In genomic region chr3:165805834-165806561, GRCh38 we compare ENCODE assay signal across 12 cellular contexts. TPM values are rescaled to one million over a fixed set of nuclear protein-coding genes. Genes with fewer than 3 reads are reported as not detected.
DNase-seq lines count a peak whose midpoint lies in the region; ATAC-seq and TF ChIP-seq lines count a peak whose summit lies in the region.
"Had no signal": no experiment of that assay in that cellular context is flagged by ENCODE, and none has a peak within 500 bp of the region (broad histone marks: within the 10 kb centered on the region; RNA-seq: fewer than 3 reads in every experiment).

No MANE protein-coding gene starts in this region.

- H3K36me3 Mint-ChIP-seq in natural killer cell treated with Interleukin-12 subunit alpha and Interleukin-12 subunit beta and Interleukin-15 and Interleukin-18, amount 100 ng/mL, for 72 hours = no peaks in the 10 kb centered on the region
- H3K36me3 Mint-ChIP-seq: naive B cell had no signal

- H3K9ac ChIP-seq in mammary epithelial cell (ENCODE audit: insufficient read depth, low read length) = no peak overlapping the region
- H3K9ac ChIP-seq: BLaER1 treated with 17β-estradiol and CSF1 and Interleukin-3, amounts not matched to agents 10 nM and 100 nM had no signal

- H3K4me2 ChIP-seq in mammary epithelial cell (ENCODE audit: insufficient read depth, low read depth, low read length) = peak overlapping the region; percentile 49
- H3K4me2 ChIP-seq: BLaER1 treated with 17β-estradiol and CSF1 and Interleukin-3, amounts not matched to agents 10 nM and 100 nM had no signal

- BruUV-seq in mammary epithelial cell (replicated peaks; lab: Mats Ljungman, UMichigan) = no TSS peak

- no peak for DNase-seq in BE2C
- DNase-seq in mammary epithelial cell = no peak
- no peak for DNase-seq in HuH-7.5 (ENCODE audit: low spot score)
- no peak for DNase-seq in NCI-H187 (lab: John Stamatoyannopoulos, UW)
- no peak for DNase-seq in natural killer cell treated with Interleukin-12 subunit alpha and Interleukin-12 subunit beta and Interleukin-15 and Interleukin-18, amount 100 ng/mL, for 72 hours (ENCODE audit: low spot score)
- DNase-seq in foreskin melanocyte = no peak
- DNase-seq: activated T-cell treated with anti-CD3 and anti-CD28 coated beads, Interleukin-2, amount 50 U/mL, for 4 hours; naive B cell had no signal

- no peak overlapping the region for H3K27ac ChIP-seq in mammary epithelial cell (ENCODE audit: insufficient read depth, low read depth, low read length)
- H3K27ac ChIP-seq: BLaER1 treated with 17β-estradiol and CSF1 and Interleukin-3, amounts not matched to agents 10 nM and 100 nM; epithelial cell of prostate had no signal

- H4K20me1 ChIP-seq in mammary epithelial cell (ENCODE audit: insufficient read depth, low read length) = no peaks in the 10 kb centered on the region
- H4K20me1 ChIP-seq: BLaER1 treated with 17β-estradiol and CSF1 and Interleukin-3, amounts not matched to agents 10 nM and 100 nM had no signal

- H3K36me3 ChIP-seq in BE2C = no peaks in the 10 kb centered on the region
- no peaks in the 10 kb centered on the region for H3K36me3 ChIP-seq in mammary epithelial cell (ENCODE audit: insufficient read depth, low read length)
- H3K36me3 ChIP-seq: BLaER1 treated with 17β-estradiol and CSF1 and Interleukin-3, amounts not matched to agents 10 nM and 100 nM had no signal

- H3K4me1 ChIP-seq in BE2C = peaks cover 22% of the 10 kb centered on the region
- H3K4me1 ChIP-seq in mammary epithelial cell (ENCODE audit: insufficient read depth, low read length) = no peaks in the 10 kb centered on the region
- H3K4me1 ChIP-seq: BLaER1 treated with 17β-estradiol and CSF1 and Interleukin-3, amounts not matched to agents 10 nM and 100 nM had no signal

- H3K4me3 Mint-ChIP-seq in natural killer cell treated with Interleukin-12 subunit alpha and Interleukin-12 subunit beta and Interleukin-15 and Interleukin-18, amount 100 ng/mL, for 72 hours = no peak overlapping the region
- H3K4me3 Mint-ChIP-seq: activated T-cell treated with anti-CD3 and anti-CD28 coated beads, Interleukin-2, amount 50 U/mL, for 4 hours; naive B cell had no signal

- dilution Hi-C loops in mammary epithelial cell (cut with HindIII; ENCODE audit: low sequenced_read_pairs) = loop anchor here (5.0 kb wide), 1 partner anchor 49 kb away; no protein-coding TSS in a partner anchor

- H3K4me1 Mint-ChIP-seq in natural killer cell treated with Interleukin-12 subunit alpha and Interleukin-12 subunit beta and Interleukin-15 and Interleukin-18, amount 100 ng/mL, for 72 hours (ENCODE audit: low read depth in 2 of 2) = no peaks in the 10 kb centered on the region
- H3K4me1 Mint-ChIP-seq: naive B cell had no signal

- H3K4me3 ChIP-seq in BE2C (ENCODE audit: low read depth, low read length) (peak overlapping the region; percentile 11; the same call in 1 of the 2 replicates), mammary epithelial cell (replicated peaks in 1 of 3; ENCODE audit: insufficient read depth in 1 of 3, low read depth in 2 of 3, low read length in 3 of 3) (peak overlapping the region in 1 of 3 experiments; percentile 13)
- H3K4me3 ChIP-seq: BLaER1 treated with 17β-estradiol and CSF1 and Interleukin-3, amounts not matched to agents 10 nM and 100 nM had no signal

- 58% methylated on average over 5 of the region's 5 CpGs for WGBS in mammary epithelial cell (ENCODE audit: low coverage, missing lambda C conversion rate)

- peak; percentile 48 for ATAC-seq in GM19468 (IDR thresholded peaks at IDR 0.05; ENCODE audit: extremely low read depth, unreplicated experiment)
- peak; percentile 85 for ATAC-seq in HG03175 (IDR thresholded peaks at IDR 0.05; ENCODE audit: unreplicated experiment)
- no peak for ATAC-seq in natural killer cell treated with Interleukin-12 subunit alpha and Interleukin-12 subunit beta and Interleukin-15 and Interleukin-18, amount 100 ng/mL, for 72 hours
- ATAC-seq: activated T-cell treated with anti-CD3 and anti-CD28 coated beads, Interleukin-2, amount 50 U/mL, for 4 hours had no signal

- TF ChIP-seq CTCF in BE2C (IDR thresholded peaks at IDR 0.05; ENCODE audit: low read depth, low read length) (no peak), mammary epithelial cell (conservative IDR thresholded peaks at IDR 0.05 in 1 of 2, IDR thresholded peaks at IDR 0.05 in 1 of 2; ENCODE audit: extremely low read depth in 1 of 2, insufficient read depth in 1 of 2, low read depth in 1 of 2, low read length in 2 of 2) (no peak)

- CTCF ChIA-PET in mammary epithelial cell (lab: Charles Lee; ENCODE audit: low non-redundant PET) = interaction anchor here (0.9 kb wide), 1 partner anchor 1706 kb away, joined by 3 read pairs; no protein-coding TSS in a partner anchor

- peaks cover 5% of the 10 kb centered on the region for H3K9me3 Mint-ChIP-seq in natural killer cell treated with Interleukin-12 subunit alpha and Interleukin-12 subunit beta and Interleukin-15 and Interleukin-18, amount 100 ng/mL, for 72 hours

- intact Hi-C loops in mammary epithelial cell (cut with micrococcal nuclease) = no loop called here

- H3K27me3 ChIP-seq in BE2C (no peaks in the 10 kb centered on the region), mammary epithelial cell (ENCODE audit: insufficient read depth, low read length) (no peaks in the 10 kb centered on the region)
- H3K27me3 ChIP-seq: BLaER1 treated with 17β-estradiol and CSF1 and Interleukin-3, amounts not matched to agents 10 nM and 100 nM had no signal

- no peaks in the 10 kb centered on the region for H3K27me3 Mint-ChIP-seq in natural killer cell treated with Interleukin-12 subunit alpha and Interleukin-12 subunit beta and Interleukin-15 and Interleukin-18, amount 100 ng/mL, for 72 hours
- H3K27me3 Mint-ChIP-seq: naive B cell had no signal

- in situ Hi-C loops in mammary epithelial cell (cut with MboI; ENCODE audit: low sequenced_read_pairs in 2 of 2) = no loop called here

- H3K79me2 ChIP-seq in mammary epithelial cell (ENCODE audit: insufficient read depth, low read length) = no peaks in the 10 kb centered on the region

- H3K27ac Mint-ChIP-seq in natural killer cell treated with Interleukin-12 subunit alpha and Interleukin-12 subunit beta and Interleukin-15 and Interleukin-18, amount 100 ng/mL, for 72 hours = no peak overlapping the region
- H3K27ac Mint-ChIP-seq: naive B cell had no signal

- H3K9me3 ChIP-seq in BE2C = no peaks in the 10 kb centered on the region
- H3K9me3 ChIP-seq in mammary epithelial cell (replicated peaks; ENCODE audit: insufficient read depth, low read length) = no peaks in the 10 kb centered on the region
- H3K9me3 ChIP-seq: BLaER1 treated with 17β-estradiol and CSF1 and Interleukin-3, amounts not matched to agents 10 nM and 100 nM had no signal

- H2AFZ ChIP-seq in mammary epithelial cell (ENCODE audit: low read depth, low read length) = peak overlapping the region; percentile 44

RNA-seq across cellular contexts. Expression of gene BCHE, which starts 31.2 kb away (rescaled TPM):
- polyA plus RNA-seq in BE2C (2012; ENCODE audit: insufficient read depth, insufficient read length, low read depth) = 51.1 TPM
- not detected for total RNA-seq in mammary epithelial cell
- not detected for polyA plus RNA-seq in mammary epithelial cell
- polyA minus RNA-seq in mammary epithelial cell = not detected
- total RNA-seq in natural killer cell treated with Interleukin-12 subunit alpha and Interleukin-12 subunit beta and Interleukin-15 and Interleukin-18, amount 100 ng/mL, for 72 hours = not detected
- total RNA-seq: activated T-cell treated with anti-CD3 and anti-CD28 coated beads, Interleukin-2, amount 50 U/mL, for 4 hours had no signal

Comparison
In these comparisons a context has a peak if more than half of its experiments do, and no peak if none do; other contexts are left out.
1. ATAC-seq: peak in GM19468 (single experiment) and HG03175 (single experiment); none in natural killer cell treated with Interleukin-12 subunit alpha and Interleukin-12 subunit beta and Interleukin-15 and Interleukin-18, amount 100 ng/mL, for 72 hours (0 of 2).